Comparison of ENCODE assay signal across 8 cellular contexts in genomic region chr4:44760142-44760898, GRCh38. TPM values are rescaled to one million over a fixed set of nuclear protein-coding genes. Genes with fewer than 3 reads are reported as not detected.
DNase-seq lines count a peak whose midpoint lies in the region; ATAC-seq, FAIRE-seq and TF ChIP-seq lines count a peak whose summit lies in the region.

No MANE protein-coding gene starts in this region.

- intact Hi-C loops in pancreas (cut with DNase I) = no loop called here

- H3K27ac ChIP-seq in SK-N-MC (no peak overlapping the region), pancreas (no peak overlapping the region)

- H3K9ac ChIP-seq in SK-N-MC (ENCODE audit: insufficient read length) = no peak overlapping the region

- H3K9me3 ChIP-seq in SK-N-MC (ENCODE audit: low read depth, low read length) (no peaks in the 10 kb centered on the region), pancreas (no peaks in the 10 kb centered on the region)

- WGBS in pancreas, 2 donors = 23 to 30% methylated on average over 8 of the region's 8 CpGs

- no peaks in the 10 kb centered on the region for H3K4me1 ChIP-seq in pancreas

- TF ChIP-seq CTCF in pancreas (IDR thresholded peaks at IDR 0.05) = peak in 3 of 4 donors; percentile 9 to 36 (median 17)

- H3K36me3 ChIP-seq in SK-N-MC (ENCODE audit: insufficient read depth, low read length) = no peaks in the 10 kb centered on the region
- no peaks in the 10 kb centered on the region for H3K36me3 ChIP-seq in pancreas

- DNase-seq in DMS 273 (lab: John Stamatoyannopoulos, UW; ENCODE audit: unreplicated experiment) = peak; percentile 67
- DNase-seq in DMS 273 treated with DMSO at 0.1 percent for 48 hours (lab: John Stamatoyannopoulos, UW) = no peak
- peak; percentile 72 to 74 for DNase-seq in Kasumi-1 (lab: John Stamatoyannopoulos, UW)
- peak; percentile 44 for DNase-seq in SK-N-MC (ENCODE audit: low read depth, low spot score)
- DNase-seq in fibroblast of peridontal ligament (ENCODE audit: extremely low read depth) = peak; percentile 68
- DNase-seq in pancreas = no peak
- no peak for DNase-seq in stimulated activated CD4-positive, alpha-beta T cell treated with anti-CD3 and anti-CD28 coated beads, Interleukin-2, amount 100 ng/mL, for 24 hours

- FAIRE-seq in pancreas (lab: Jason Lieb, UNC) = peak; percentile 89

- ATAC-seq in GM21529 (IDR thresholded peaks at IDR 0.05; ENCODE audit: unreplicated experiment) (peak; percentile 81), pancreas (peak in 3 of 4 donors; percentile 50 to 67 (median 67))

- H3K4me3 ChIP-seq in SK-N-MC (0 out of 2 replicates have a peak overlapping the region, but pooled peaks have one; percentile 1), pancreas (no peak overlapping the region)

- peaks cover 0 to 9% (median 0%) of the 10 kb centered on the region in 4 donors for H3K27me3 ChIP-seq in pancreas

RNA-seq across cellular contexts. Expression of gene GNPDA2, which starts 34.0 kb away (rescaled TPM):
- total RNA-seq in pancreas = 1 to 10 TPM; 2.6 to 5.6 (median 4.4) TPM
- 10 to 100 TPM in 1 of 2 donors, 1 to 10 TPM in 1; 3.8 to 10.1 TPM for polyA plus RNA-seq in pancreas

Comparison
In these comparisons a context has a peak if more than half of its experiments do, and no peak if none do; other contexts are left out.
1. DNase-seq: peak in DMS 273 (single experiment), Kasumi-1 (2 of 2), SK-N-MC (single experiment) and fibroblast of peridontal ligament (single experiment); none in DMS 273 treated with DMSO at 0.1 percent for 48 hours (single experiment), pancreas (0 of 6) and stimulated activated CD4-positive, alpha-beta T cell treated with anti-CD3 and anti-CD28 coated beads, Interleukin-2, amount 100 ng/mL, for 24 hours (0 of 2).